ENCODE assay signal across 2 cellular contexts in genomic region chr16:67748791-67749282, GRCh38.
TF ChIP-seq lines count a peak whose summit lies in the region.

No MANE protein-coding gene starts in this region.

TF ChIP-seq in HEK293, 187 proteins besides CTCF, POLR2A, EP300 and RAD21:
- 0 out of 2 replicates have a peak, but pooled peaks have one; percentile 45 for TF ChIP-seq KLF1 (tag by site-specific recombination; IDR thresholded peaks at IDR 0.05)
- no peak for TF ChIP-seq ZNF623 (tag by site-specific recombination; IDR thresholded peaks at IDR 0.05)

TF ChIP-seq in GM12878, 131 proteins besides CTCF, POLR2A, EP300 and RAD21:
- TF ChIP-seq DPF2 (IDR thresholded peaks at IDR 0.05) (no peak), PAX5 (IDR thresholded peaks at IDR 0.05; ENCODE audit: borderline replicate concordance, low read depth, low read length) (no peak), MYC (IDR thresholded peaks at IDR 0.05; ENCODE audit: insufficient read depth, insufficient read length, insufficient replicate concordance, low read length, severe bottlenecking) (no peak)
